Comparison of ENCODE assay signal across 12 cellular contexts in the genomic region with DNA sequence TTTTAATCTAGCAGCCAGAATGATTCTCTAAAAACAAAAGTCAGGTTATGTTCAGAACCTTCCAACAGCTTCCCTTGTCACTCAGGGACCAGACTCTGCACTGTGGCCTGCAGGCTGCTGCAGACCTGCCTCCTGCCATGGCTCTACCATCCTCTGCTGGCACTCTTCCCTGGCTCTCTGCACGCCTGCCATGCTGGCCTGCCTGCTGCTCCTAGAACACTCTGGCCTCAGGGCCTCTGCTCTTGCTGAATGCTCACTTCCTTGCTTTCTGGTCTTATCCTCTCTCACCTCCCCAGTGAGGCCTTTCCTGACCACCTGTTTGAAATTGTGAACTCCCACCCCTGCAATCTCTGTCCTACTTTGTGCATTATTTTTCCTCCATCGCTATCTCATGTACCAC.
DNase-seq lines count a peak whose midpoint lies in the region; ATAC-seq and TF ChIP-seq lines count a peak whose summit lies in the region.
"Had no signal": no experiment of that assay in that cellular context is flagged by ENCODE, and none has a peak within 500 bp of the region (broad histone marks: within the 10 kb centered on the region; RNA-seq: fewer than 3 reads in every experiment).

No MANE protein-coding gene starts in this region.

- H2AK9ac ChIP-seq in IMR-90 (replicated peaks; ENCODE audit: low read depth, low read length, poor library complexity): no peak overlapping the region

- no TSS peak for BruUV-seq in IMR-90 (replicated peaks; lab: Mats Ljungman, UMichigan)

- CTCF ChIA-PET in IMR-90 (lab: Yijun Ruan, JAX): interaction anchor here (0.7 to 0.9 kb wide), 2 partner anchors 13 to 103 kb away, joined by 3 to 4 read pairs; no protein-coding TSS in a partner anchor

- H3K27me3 ChIP-seq in IMR-90 (ENCODE audit: control insufficient read depth, insufficient read depth, low read length) (no peaks in the 10 kb centered on the region), SJCRH30 (no peaks in the 10 kb centered on the region), heart left ventricle (no peaks in the 10 kb centered on the region), psoas muscle (ENCODE audit: insufficient read depth in 3 of 3, low read length in 2 of 3) (no peaks in the 10 kb centered on the region), tibial nerve (no peaks in the 10 kb centered on the region)

- H3K9me3 ChIP-seq in IMR-90 (ENCODE audit: control insufficient read depth, insufficient read depth, low read length) (no peaks in the 10 kb centered on the region), SJCRH30 (replicated peaks) (no peaks in the 10 kb centered on the region), heart left ventricle (no peaks in the 10 kb centered on the region), psoas muscle (no peaks in the 10 kb centered on the region), tibial nerve (no peaks in the 10 kb centered on the region)

- H3K36me3 ChIP-seq in IMR-90 (ENCODE audit: control insufficient read depth, insufficient read depth, low read length) (no peaks in the 10 kb centered on the region), SJCRH30 (no peaks in the 10 kb centered on the region), heart left ventricle (no peaks in the 10 kb centered on the region), psoas muscle (ENCODE audit: insufficient read depth in 1 of 2, low read depth in 1 of 2) (no peaks in the 10 kb centered on the region), tibial nerve (no peaks in the 10 kb centered on the region)
- H3K36me3 ChIP-seq: WERI-Rb-1 had no signal

- dilution Hi-C loops in IMR-90 (cut with HindIII; ENCODE audit: low sequenced_read_pairs, unreplicated experiment): no loop called here

- 0 out of 2 replicates have a peak, but pooled peaks have one; percentile 16 for ATAC-seq in IMR-90 (ENCODE audit: low read depth)
- ATAC-seq in heart left ventricle: peak; percentile 67 to 94 (median 88)
- ATAC-seq in psoas muscle: peak; percentile 71 to 90 (median 76)
- no peak for ATAC-seq in stimulated activated naive B cell treated with anti-CD40 and anti-IgM and Interleukin-4, amounts not matched to agents 10 μg/mL and 1 μg/mL and 100 μg/mL, for 72 hours (replicated peaks)

- H3K27ac ChIP-seq in IMR-90 (ENCODE audit: insufficient read depth, low read length) (no peak overlapping the region), SJCRH30 (no peak overlapping the region), heart left ventricle (peak overlapping the region in 11 of 12 donors; percentile 4 to 60 (median 28)), psoas muscle (peak overlapping the region; percentile 48), tibial nerve (no peak overlapping the region)
- H3K27ac ChIP-seq: WERI-Rb-1 had no signal

- no peak overlapping the region for H3K4ac ChIP-seq in IMR-90 (ENCODE audit: low read depth, low read length)

- in situ Hi-C loops in IMR-90 (cut with MboI; ENCODE audit: low sequenced_read_pairs): no loop called here

- no peak for DNase-seq in IMR-90
- DNase-seq in SJCRH30: peak; percentile 9 to 24
- DNase-seq in heart left ventricle: peak; percentile 66 to 86 (median 78)
- DNase-seq in psoas muscle: peak; percentile 39 to 63
- DNase-seq in NCI-H1092 (lab: John Stamatoyannopoulos, UW): no peak
- no peak for DNase-seq in tibial nerve (ENCODE audit: low spot score in 2 of 2)
- DNase-seq in stimulated activated naive B cell treated with anti-CD40 and anti-IgM and Interleukin-4, amounts not matched to agents 10 μg/mL and 1 μg/mL and 100 μg/mL, for 72 hours: no peak
- DNase-seq: foreskin fibroblast, kidney glomerular epithelial cell, SHP77, WERI-Rb-1 had no signal

- H3K4me3 ChIP-seq in IMR-90 (ENCODE audit: insufficient read depth, low read depth, low read length) (no peak overlapping the region), SJCRH30 (no peak overlapping the region), heart left ventricle (no peak overlapping the region), psoas muscle (no peak overlapping the region), tibial nerve (no peak overlapping the region)

- no peak overlapping the region for H2AK5ac ChIP-seq in IMR-90 (ENCODE audit: low read depth, low read length)

- peaks cover 0 to 8% of the 10 kb centered on the region in 2 donors for H3K27me3 Mint-ChIP-seq in stimulated activated naive B cell treated with anti-CD40 and anti-IgM and Interleukin-4, amounts not matched to agents 10 μg/mL and 1 μg/mL and 100 μg/mL, for 72 hours

- 0 out of 2 replicates have a peak overlapping the region, but pooled peaks have one; percentile 5 for H3K18ac ChIP-seq in IMR-90 (ENCODE audit: low read depth, low read length)

- no peak for TF ChIP-seq RAD21 in IMR-90 (IDR thresholded peaks at IDR 0.05; ENCODE audit: low read length)

- peaks cover 5% of the 10 kb centered on the region; the same call in 1 of the 2 replicates for H3K9me1 ChIP-seq in IMR-90 (ENCODE audit: insufficient read depth, low read length)

- no peak overlapping the region for H4K91ac ChIP-seq in IMR-90 (ENCODE audit: insufficient read depth, low read depth, low read length)

- no peak overlapping the region for H4K8ac ChIP-seq in IMR-90 (ENCODE audit: low read depth in 2 of 2, low read length in 2 of 2)

- no peak for TF ChIP-seq EP300 in tibial nerve (IDR thresholded peaks at IDR 0.05)

- H3K9ac ChIP-seq in IMR-90 (ENCODE audit: low read depth, low read length): no peak overlapping the region

- H3K4me1 ChIP-seq in IMR-90 (ENCODE audit: control insufficient read depth, insufficient read depth, low read length) (peaks cover 5% of the 10 kb centered on the region; the same call in 1 of the 2 replicates), SJCRH30 (peaks cover 3% of the 10 kb centered on the region), heart left ventricle (peaks cover 10 to 78% (median 49%) of the 10 kb centered on the region in 12 donors), psoas muscle (peaks cover 64% of the 10 kb centered on the region), tibial nerve (peaks cover 0 to 9% (median 2%) of the 10 kb centered on the region in 4 donors)

- H2BK15ac ChIP-seq in IMR-90 (ENCODE audit: low read depth, low read length): no peak overlapping the region

- peaks cover 6 to 9% of the 10 kb centered on the region in 2 donors for H3K4me1 Mint-ChIP-seq in stimulated activated naive B cell treated with anti-CD40 and anti-IgM and Interleukin-4, amounts not matched to agents 10 μg/mL and 1 μg/mL and 100 μg/mL, for 72 hours

- no peaks in the 10 kb centered on the region for H3K36me3 Mint-ChIP-seq in stimulated activated naive B cell treated with anti-CD40 and anti-IgM and Interleukin-4, amounts not matched to agents 10 μg/mL and 1 μg/mL and 100 μg/mL, for 72 hours
- H3K36me3 Mint-ChIP-seq: CD14-positive monocyte had no signal

- no peak for TF ChIP-seq POLR2A in IMR-90 (IDR thresholded peaks at IDR 0.05; ENCODE audit: low read depth, low read length)
- TF ChIP-seq POLR2A in heart left ventricle (IDR thresholded peaks at IDR 0.05): no peak
- no peak for TF ChIP-seq POLR2A in tibial nerve (IDR thresholded peaks at IDR 0.05)

- H4K20me1 ChIP-seq in IMR-90 (ENCODE audit: insufficient read depth, low read length): no peaks in the 10 kb centered on the region

- H3K79me1 ChIP-seq in IMR-90 (ENCODE audit: low read depth in 1 of 2, low read length in 2 of 2): peaks cover 26 to 36% of the 10 kb centered on the region in 2 experiments

- POLR2A ChIA-PET in IMR-90 (lab: Charles Lee; ENCODE audit: unreplicated experiment): no interaction called here

- no peak overlapping the region for H3K14ac ChIP-seq in IMR-90 (replicated peaks; ENCODE audit: low read depth, low read length)

- H2BK120ac ChIP-seq in IMR-90 (ENCODE audit: low read depth, low read length): no peak overlapping the region

- H4K5ac ChIP-seq in IMR-90 (ENCODE audit: low read depth, low read length): peak overlapping the region; percentile 54; the same call in 1 of the 2 replicates

- H2AFZ ChIP-seq in IMR-90 (replicated peaks; ENCODE audit: low read length, poor library complexity): no peak overlapping the region

- 100% methylated on average over 1 of the region's 2 CpGs; no CpG with 5 or more reads in 1 of the 2 experiments for WGBS in IMR-90 (ENCODE audit: extremely low coverage in 2 of 2, insufficient read length in 1 of 2), 2 experiments
- 62 to 70% (median 65%) methylated on average over 2 of the region's 2 CpGs for WGBS in heart left ventricle, 4 donors
- 43 to 55% (median 43%) methylated on average over 2 of the region's 2 CpGs for WGBS in psoas muscle, 3 donors
- WGBS in tibial nerve, 2 donors: 78 to 86% methylated on average over 2 of the region's 2 CpGs

- no peaks in the 10 kb centered on the region for H3K9me3 Mint-ChIP-seq in stimulated activated naive B cell treated with anti-CD40 and anti-IgM and Interleukin-4, amounts not matched to agents 10 μg/mL and 1 μg/mL and 100 μg/mL, for 72 hours
- H3K9me3 Mint-ChIP-seq: CD14-positive monocyte had no signal

- TF ChIP-seq CTCF in IMR-90 (conservative IDR thresholded peaks at IDR 0.05; ENCODE audit: low read depth, low read length) (no peak), heart left ventricle (IDR thresholded peaks at IDR 0.05) (no peak), psoas muscle (IDR thresholded peaks at IDR 0.05) (no peak), tibial nerve (IDR thresholded peaks at IDR 0.05) (no peak)

- no peak overlapping the region for H2BK5ac ChIP-seq in IMR-90 (ENCODE audit: low read depth, low read length, poor library complexity, severe bottlenecking)

- no peak overlapping the region for H3K23ac ChIP-seq in IMR-90 (ENCODE audit: low read depth, low read length)

- H2BK20ac ChIP-seq in IMR-90 (ENCODE audit: low read depth, low read length): no peak overlapping the region

- no peak overlapping the region for H3K56ac ChIP-seq in IMR-90 (ENCODE audit: extremely low read depth, insufficient read depth, low read length)

- no peak overlapping the region for H3K4me2 ChIP-seq in IMR-90 (ENCODE audit: low read depth, low read length)

- H3K4me3 Mint-ChIP-seq in stimulated activated naive B cell treated with anti-CD40 and anti-IgM and Interleukin-4, amounts not matched to agents 10 μg/mL and 1 μg/mL and 100 μg/mL, for 72 hours: no peak overlapping the region
- H3K4me3 Mint-ChIP-seq: CD14-positive monocyte had no signal

- H3K27ac Mint-ChIP-seq in stimulated activated naive B cell treated with anti-CD40 and anti-IgM and Interleukin-4, amounts not matched to agents 10 μg/mL and 1 μg/mL and 100 μg/mL, for 72 hours: no peak overlapping the region

- intact Hi-C loops in IMR-90 (cut with micrococcal nuclease) (no loop called here), heart left ventricle (cut with DNase I) (loop anchor here in 4 of 10 donors (5.0 kb wide), 3 partner anchors 35 to 45 kb away; no protein-coding TSS in a partner anchor), psoas muscle (cut with DNase I) (loop anchor here in 1 of 2 donors (5.0 kb wide), 1 partner anchor 40 kb away; no protein-coding TSS in a partner anchor)

Comparison
In these comparisons a context has a peak if more than half of its experiments do, and no peak if none do; other contexts are left out.
1. ATAC-seq: peak in IMR-90 (single experiment), heart left ventricle (4 of 4) and psoas muscle (4 of 4); none in stimulated activated naive B cell treated with anti-CD40 and anti-IgM and Interleukin-4, amounts not matched to agents 10 μg/mL and 1 μg/mL and 100 μg/mL, for 72 hours (0 of 2).
2. DNase-seq: peak in SJCRH30 (2 of 2), heart left ventricle (5 of 5) and psoas muscle (2 of 2); none in IMR-90 (single experiment), NCI-H1092 (single experiment), tibial nerve (0 of 2) and stimulated activated naive B cell treated with anti-CD40 and anti-IgM and Interleukin-4, amounts not matched to agents 10 μg/mL and 1 μg/mL and 100 μg/mL, for 72 hours (single experiment).
3. H3K27ac ChIP-seq: peak in heart left ventricle (11 of 12) and psoas muscle (single experiment); none in IMR-90 (single experiment), SJCRH30 (single experiment) and tibial nerve (0 of 4).